ENCODE assay signal across 1 cellular context in the genomic region with DNA sequence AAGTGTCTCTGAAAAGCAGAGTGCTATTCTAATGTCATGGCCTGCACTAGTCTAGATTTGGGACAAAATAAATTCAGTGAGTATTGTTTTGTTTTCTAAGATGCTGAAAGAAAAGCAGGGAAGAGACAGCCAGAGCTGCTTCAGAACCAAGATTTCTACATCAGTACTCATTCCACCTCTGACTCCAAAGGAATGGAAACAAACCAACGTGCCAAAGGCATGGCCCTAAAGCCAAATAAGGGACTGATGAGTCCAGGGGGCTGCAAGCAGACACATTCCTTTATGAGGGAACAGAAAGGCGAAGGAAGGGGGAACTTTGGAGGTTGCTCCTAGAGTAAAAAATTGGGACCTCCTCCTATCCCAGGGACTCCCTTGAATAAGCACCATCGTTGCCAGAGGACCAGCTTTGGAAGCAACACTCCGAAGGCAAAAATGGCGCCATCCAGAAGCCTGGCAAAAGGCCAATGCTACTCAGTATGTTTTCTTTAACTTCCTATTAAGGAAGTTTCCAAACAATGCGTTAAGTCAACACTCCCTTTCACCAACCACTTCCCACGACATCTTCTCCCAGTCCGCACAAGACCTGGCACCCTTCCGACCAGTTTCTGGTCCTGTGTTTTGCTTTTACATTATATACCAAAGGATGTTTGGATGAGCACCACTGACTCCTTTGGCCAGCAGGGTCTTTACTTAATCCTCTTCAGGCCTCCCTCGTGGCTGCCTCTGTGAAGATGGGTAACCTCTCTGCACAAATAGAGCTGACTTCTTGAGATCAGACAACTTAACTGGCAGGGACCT.
A peak's percentile ranks its signal among the peaks of the same experiment; 100 is the strongest.
TF ChIP-seq lines count a peak whose summit lies in the region.

No MANE protein-coding gene starts in this region.

TF ChIP-seq in K562, 482 proteins besides CTCF, POLR2A, EP300 and RAD21 (continues in another document):
- no peak for TF ChIP-seq SIRT6 (IDR thresholded peaks at IDR 0.05; ENCODE audit: low read depth, low read length)
- TF ChIP-seq, protein P1, sequence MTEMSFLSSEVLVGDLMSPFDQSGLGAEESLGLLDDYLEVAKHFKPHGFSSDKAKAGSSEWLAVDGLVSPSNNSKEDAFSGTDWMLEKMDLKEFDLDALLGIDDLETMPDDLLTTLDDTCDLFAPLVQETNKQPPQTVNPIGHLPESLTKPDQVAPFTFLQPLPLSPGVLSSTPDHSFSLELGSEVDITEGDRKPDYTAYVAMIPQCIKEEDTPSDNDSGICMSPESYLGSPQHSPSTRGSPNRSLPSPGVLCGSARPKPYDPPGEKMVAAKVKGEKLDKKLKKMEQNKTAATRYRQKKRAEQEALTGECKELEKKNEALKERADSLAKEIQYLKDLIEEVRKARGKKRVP (CRISPR knock-in tag; IDR thresholded peaks at IDR 0.05): no peak
- TF ChIP-seq, protein P2, sequence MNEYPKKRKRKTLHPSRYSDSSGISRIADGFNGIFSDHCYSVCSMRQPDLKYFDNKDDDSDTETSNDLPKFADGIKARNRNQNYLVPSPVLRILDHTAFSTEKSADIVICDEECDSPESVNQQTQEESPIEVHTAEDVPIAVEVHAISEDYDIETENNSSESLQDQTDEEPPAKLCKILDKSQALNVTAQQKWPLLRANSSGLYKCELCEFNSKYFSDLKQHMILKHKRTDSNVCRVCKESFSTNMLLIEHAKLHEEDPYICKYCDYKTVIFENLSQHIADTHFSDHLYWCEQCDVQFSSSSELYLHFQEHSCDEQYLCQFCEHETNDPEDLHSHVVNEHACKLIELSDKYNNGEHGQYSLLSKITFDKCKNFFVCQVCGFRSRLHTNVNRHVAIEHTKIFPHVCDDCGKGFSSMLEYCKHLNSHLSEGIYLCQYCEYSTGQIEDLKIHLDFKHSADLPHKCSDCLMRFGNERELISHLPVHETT (CRISPR knock-in tag; conservative IDR thresholded peaks at IDR 0.05 in 1 of 2, IDR thresholded peaks at IDR 0.05 in 1 of 2): peak in 1 of 2 experiments; percentile 70; a peak in 1 of 4 replicates
- no peak for TF ChIP-seq ZNF583 (CRISPR knock-in tag; IDR thresholded peaks at IDR 0.05)
- peak; percentile 40; the same call in 1 of the 2 replicates for TF ChIP-seq CREB3 (tag; conservative IDR thresholded peaks at IDR 0.05; ENCODE audit: low read depth)
- TF ChIP-seq ARHGAP35 (IDR thresholded peaks at IDR 0.05; ENCODE audit: partially characterized antibody): no peak
- peak; percentile 88 for TF ChIP-seq NFIC (IDR thresholded peaks at IDR 0.05)
- TF ChIP-seq, protein P3, sequence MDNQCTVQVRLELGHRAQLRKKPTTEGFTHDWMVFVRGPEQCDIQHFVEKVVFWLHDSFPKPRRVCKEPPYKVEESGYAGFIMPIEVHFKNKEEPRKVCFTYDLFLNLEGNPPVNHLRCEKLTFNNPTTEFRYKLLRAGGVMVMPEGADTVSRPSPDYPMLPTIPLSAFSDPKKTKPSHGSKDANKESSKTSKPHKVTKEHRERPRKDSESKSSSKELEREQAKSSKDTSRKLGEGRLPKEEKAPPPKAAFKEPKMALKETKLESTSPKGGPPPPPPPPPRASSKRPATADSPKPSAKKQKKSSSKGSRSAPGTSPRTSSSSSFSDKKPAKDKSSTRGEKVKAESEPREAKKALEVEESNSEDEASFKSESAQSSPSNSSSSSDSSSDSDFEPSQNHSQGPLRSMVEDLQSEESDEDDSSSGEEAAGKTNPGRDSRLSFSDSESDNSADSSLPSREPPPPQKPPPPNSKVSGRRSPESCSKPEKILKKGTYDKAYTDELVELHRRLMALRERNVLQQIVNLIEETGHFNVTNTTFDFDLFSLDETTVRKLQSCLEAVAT (IDR thresholded peaks at IDR 0.05): no peak
- TF ChIP-seq ZNF395 (CRISPR knock-in tag; IDR thresholded peaks at IDR 0.05): peak; percentile 85; the same call in 1 of the 2 replicates
- peak; percentile 49; the same call in 1 of the 2 replicates for TF ChIP-seq ZNF584 (CRISPR knock-in tag; IDR thresholded peaks at IDR 0.05; ENCODE audit: low read depth)
- TF ChIP-seq HINFP (tag; conservative IDR thresholded peaks at IDR 0.05; ENCODE audit: low read depth): 0 out of 2 replicates have a peak, but pooled peaks have one; percentile 14
- TF ChIP-seq PTRF (tag; IDR thresholded peaks at IDR 0.05): 0 out of 2 replicates have a peak, but pooled peaks have one; percentile 19
- TF ChIP-seq IRF2 (CRISPR knock-in tag; IDR thresholded peaks at IDR 0.05): no peak
- TF ChIP-seq, protein P4, sequence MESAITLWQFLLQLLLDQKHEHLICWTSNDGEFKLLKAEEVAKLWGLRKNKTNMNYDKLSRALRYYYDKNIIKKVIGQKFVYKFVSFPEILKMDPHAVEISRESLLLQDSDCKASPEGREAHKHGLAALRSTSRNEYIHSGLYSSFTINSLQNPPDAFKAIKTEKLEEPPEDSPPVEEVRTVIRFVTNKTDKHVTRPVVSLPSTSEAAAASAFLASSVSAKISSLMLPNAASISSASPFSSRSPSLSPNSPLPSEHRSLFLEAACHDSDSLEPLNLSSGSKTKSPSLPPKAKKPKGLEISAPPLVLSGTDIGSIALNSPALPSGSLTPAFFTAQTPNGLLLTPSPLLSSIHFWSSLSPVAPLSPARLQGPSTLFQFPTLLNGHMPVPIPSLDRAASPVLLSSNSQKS (CRISPR knock-in tag; IDR thresholded peaks at IDR 0.05): no peak
- TF ChIP-seq NRF1 (conservative IDR thresholded peaks at IDR 0.05 in 1 of 2, IDR thresholded peaks at IDR 0.05 in 1 of 2): no peak
- TF ChIP-seq BACH1 (tag; IDR thresholded peaks at IDR 0.05): 0 out of 2 replicates have a peak, but pooled peaks have one; percentile 59
- TF ChIP-seq BRF1 (IDR thresholded peaks at IDR 0.05; ENCODE audit: borderline replicate concordance, extremely low read depth, insufficient read length): no peak
- TF ChIP-seq NFRKB (IDR thresholded peaks at IDR 0.05; ENCODE audit: low read depth): 0 out of 2 replicates have a peak, but pooled peaks have one; percentile 27
- TF ChIP-seq HDAC8 (tag; IDR thresholded peaks at IDR 0.05): no peak
- TF ChIP-seq TFE3 (CRISPR knock-in tag; IDR thresholded peaks at IDR 0.05): no peak
- no peak for TF ChIP-seq ZNF146 (CRISPR knock-in tag; IDR thresholded peaks at IDR 0.05; ENCODE audit: unreplicated experiment)
- 0 out of 2 replicates have a peak, but pooled peaks have one; percentile 26 for TF ChIP-seq FOXP1 (CRISPR knock-in tag; IDR thresholded peaks at IDR 0.05)
- TF ChIP-seq ZNF766 (CRISPR knock-in tag; conservative IDR thresholded peaks at IDR 0.05): peak; percentile 52; the same call in 1 of the 2 replicates
- peak; percentile 50; the same call in 1 of the 2 replicates for TF ChIP-seq ZNF592 (IDR thresholded peaks at IDR 0.05)
- TF ChIP-seq ZNF23 (CRISPR knock-in tag; IDR thresholded peaks at IDR 0.05): no peak
- no peak for TF ChIP-seq ZNF384 (IDR thresholded peaks at IDR 0.05; ENCODE audit: low read depth, low read length)
- TF ChIP-seq, protein P5, sequence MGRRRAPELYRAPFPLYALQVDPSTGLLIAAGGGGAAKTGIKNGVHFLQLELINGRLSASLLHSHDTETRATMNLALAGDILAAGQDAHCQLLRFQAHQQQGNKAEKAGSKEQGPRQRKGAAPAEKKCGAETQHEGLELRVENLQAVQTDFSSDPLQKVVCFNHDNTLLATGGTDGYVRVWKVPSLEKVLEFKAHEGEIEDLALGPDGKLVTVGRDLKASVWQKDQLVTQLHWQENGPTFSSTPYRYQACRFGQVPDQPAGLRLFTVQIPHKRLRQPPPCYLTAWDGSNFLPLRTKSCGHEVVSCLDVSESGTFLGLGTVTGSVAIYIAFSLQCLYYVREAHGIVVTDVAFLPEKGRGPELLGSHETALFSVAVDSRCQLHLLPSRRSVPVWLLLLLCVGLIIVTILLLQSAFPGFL (CRISPR knock-in tag; IDR thresholded peaks at IDR 0.05): no peak
- TF ChIP-seq ZNF134 (CRISPR knock-in tag; conservative IDR thresholded peaks at IDR 0.05): no peak
- TF ChIP-seq SMAD4 (CRISPR knock-in tag; conservative IDR thresholded peaks at IDR 0.05): peak; percentile 50; the same call in 1 of the 2 replicates
- no peak for TF ChIP-seq RB1 (IDR thresholded peaks at IDR 0.05; ENCODE audit: low read depth)
- TF ChIP-seq, protein P6, sequence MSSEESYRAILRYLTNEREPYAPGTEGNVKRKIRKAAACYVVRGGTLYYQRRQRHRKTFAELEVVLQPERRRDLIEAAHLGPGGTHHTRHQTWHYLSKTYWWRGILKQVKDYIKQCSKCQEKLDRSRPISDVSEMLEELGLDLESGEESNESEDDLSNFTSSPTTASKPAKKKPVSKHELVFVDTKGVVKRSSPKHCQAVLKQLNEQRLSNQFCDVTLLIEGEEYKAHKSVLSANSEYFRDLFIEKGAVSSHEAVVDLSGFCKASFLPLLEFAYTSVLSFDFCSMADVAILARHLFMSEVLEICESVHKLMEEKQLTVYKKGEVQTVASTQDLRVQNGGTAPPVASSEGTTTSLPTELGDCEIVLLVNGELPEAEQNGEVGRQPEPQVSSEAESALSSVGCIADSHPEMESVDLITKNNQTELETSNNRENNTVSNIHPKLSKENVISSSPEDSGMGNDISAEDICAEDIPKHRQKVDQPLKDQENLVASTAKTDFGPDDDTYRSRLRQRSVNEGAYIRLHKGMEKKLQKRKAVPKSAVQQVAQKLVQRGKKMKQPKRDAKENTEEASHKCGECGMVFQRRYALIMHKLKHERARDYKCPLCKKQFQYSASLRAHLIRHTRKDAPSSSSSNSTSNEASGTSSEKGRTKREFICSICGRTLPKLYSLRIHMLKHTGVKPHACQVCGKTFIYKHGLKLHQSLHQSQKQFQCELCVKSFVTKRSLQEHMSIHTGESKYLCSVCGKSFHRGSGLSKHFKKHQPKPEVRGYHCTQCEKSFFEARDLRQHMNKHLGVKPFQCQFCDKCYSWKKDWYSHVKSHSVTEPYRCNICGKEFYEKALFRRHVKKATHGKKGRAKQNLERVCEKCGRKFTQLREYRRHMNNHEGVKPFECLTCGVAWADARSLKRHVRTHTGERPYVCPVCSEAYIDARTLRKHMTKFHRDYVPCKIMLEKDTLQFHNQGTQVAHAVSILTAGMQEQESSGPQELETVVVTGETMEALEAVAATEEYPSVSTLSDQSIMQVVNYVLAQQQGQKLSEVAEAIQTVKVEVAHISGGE (CRISPR knock-in tag; IDR thresholded peaks at IDR 0.05): peak in 1 of 3 experiments; percentile 32; a peak in 1 of 6 replicates
